ENCODE assay signal across 8 cellular contexts in genomic region chr6:21594427-21595264, GRCh38. TPM values are rescaled to one million over a fixed set of nuclear protein-coding genes. Genes with fewer than 3 reads are reported as not detected.
A peak's percentile ranks its signal among the peaks of the same experiment; 100 is the strongest.
DNase-seq lines count a peak whose midpoint lies in the region; ATAC-seq and TF ChIP-seq lines count a peak whose summit lies in the region.

No MANE protein-coding gene starts in this region.

- DNase-seq in C1 segment of cervical spinal cord (lab: John Stamatoyannopoulos, UW): peak in 13 of 14 donors; percentile 31 to 83 (median 56)
- peak in 22 of 34 experiments; percentile 3 to 35 (median 16) for DNase-seq in T-cell
- DNase-seq in mammary epithelial cell: peak; percentile 60
- peak; percentile 60 for DNase-seq in inferior parietal cortex (ENCODE audit: extremely low spot score)

- H3K4me2 ChIP-seq in mammary epithelial cell (ENCODE audit: insufficient read depth, low read depth, low read length) (peak overlapping the region; percentile 74), skeletal muscle satellite cell (ENCODE audit: low read length) (peak overlapping the region; percentile 91)

- peaks cover 19 to 57% of the 10 kb centered on the region in 2 donors for H3K27me3 Mint-ChIP-seq in T-cell

- H3K4me3 ChIP-seq in mammary epithelial cell (replicated peaks in 1 of 3; ENCODE audit: insufficient read depth in 1 of 3, low read depth in 2 of 3, low read length in 3 of 3) (peak overlapping the region; percentile 85 to 98 (median 97)), skeletal muscle satellite cell (ENCODE audit: low read length) (peak overlapping the region; percentile 95)

- in situ Hi-C loops in mammary epithelial cell (cut with MboI; ENCODE audit: low sequenced_read_pairs in 2 of 2): loop anchor here in 1 of 2 donors (25.0 kb wide), 1 partner anchor 932 kb away; no protein-coding TSS in a partner anchor

- peak overlapping the region; percentile 91 for H2AFZ ChIP-seq in mammary epithelial cell (ENCODE audit: low read depth, low read length)

- intact Hi-C loops in mammary epithelial cell (cut with micrococcal nuclease): loop anchor here (1.0 to 10.0 kb wide), 12 partner anchors 38 to 1850 kb away; no protein-coding TSS in a partner anchor

- no peaks in the 10 kb centered on the region for H3K36me3 Mint-ChIP-seq in T-cell

- H4K20me1 ChIP-seq in mammary epithelial cell (ENCODE audit: insufficient read depth, low read length): no peaks in the 10 kb centered on the region

- H3K4me1 ChIP-seq in mammary epithelial cell (ENCODE audit: insufficient read depth, low read length): peaks cover 20% of the 10 kb centered on the region
- peaks cover 15% of the 10 kb centered on the region for H3K4me1 ChIP-seq in skeletal muscle satellite cell (ENCODE audit: control insufficient read depth, insufficient read depth, low read length)

- 3% methylated on average over 12 of the region's 105 CpGs for WGBS in mammary epithelial cell (ENCODE audit: low coverage, missing lambda C conversion rate)

- H3K27ac Mint-ChIP-seq in T-cell: peak overlapping the region; percentile 52 to 77

- POLR2A ChIA-PET in T-cell (lab: Charles Lee): interaction anchor here in 1 of 2 donors (0.6 to 1.2 kb wide), 3 partner anchors 1018 to 1210 kb away, joined by 3 to 12 read pairs (median 5); partner anchors contain the start of gene CDKAL1

- CTCF ChIA-PET in T-cell (lab: Charles Lee): interaction anchor here (0.6 to 9.8 kb wide), 5 partner anchors 19 to 1279 kb away, joined by 3 to 120 read pairs (median 5); no protein-coding TSS in a partner anchor
- CTCF ChIA-PET in mammary epithelial cell (lab: Charles Lee; ENCODE audit: low non-redundant PET): interaction anchor here (0.7 kb wide), 1 partner anchor 666 kb away, joined by 3 read pairs; no protein-coding TSS in a partner anchor

- peaks cover 56% of the 10 kb centered on the region for H3K79me2 ChIP-seq in mammary epithelial cell (ENCODE audit: insufficient read depth, low read length)

- H3K9me3 Mint-ChIP-seq in T-cell: no peaks in the 10 kb centered on the region

- no TSS peak for BruUV-seq in mammary epithelial cell (replicated peaks; lab: Mats Ljungman, UMichigan)

- H3K9me3 ChIP-seq in mammary epithelial cell (replicated peaks; ENCODE audit: insufficient read depth, low read length): no peaks in the 10 kb centered on the region
- no peaks in the 10 kb centered on the region for H3K9me3 ChIP-seq in skeletal muscle satellite cell (replicated peaks; ENCODE audit: low read length)

- H3K36me3 ChIP-seq in mammary epithelial cell (ENCODE audit: insufficient read depth, low read length) (no peaks in the 10 kb centered on the region), skeletal muscle satellite cell (ENCODE audit: insufficient read depth, low read length) (no peaks in the 10 kb centered on the region)

- peak overlapping the region in 2 of 3 donors; percentile 83 to 87 for H3K4me3 Mint-ChIP-seq in T-cell

- ATAC-seq in GM19025 (IDR thresholded peaks at IDR 0.05; ENCODE audit: low read depth, unreplicated experiment) (peak; percentile 19), HG03432 (IDR thresholded peaks at IDR 0.05; ENCODE audit: unreplicated experiment) (peak; percentile 31), T-cell (replicated peaks in 1 of 4) (peak in 3 of 4 experiments; percentile 21 to 37 (median 33)), HG03469 (IDR thresholded peaks at IDR 0.05; ENCODE audit: unreplicated experiment) (no peak)

- H3K27me3 ChIP-seq in mammary epithelial cell (ENCODE audit: insufficient read depth, low read length) (no peaks in the 10 kb centered on the region), skeletal muscle satellite cell (ENCODE audit: control insufficient read depth, insufficient read depth, low read length) (no peaks in the 10 kb centered on the region)

- H3K27ac ChIP-seq in mammary epithelial cell (ENCODE audit: insufficient read depth, low read depth, low read length): peak overlapping the region; percentile 64

- no peak for TF ChIP-seq CTCF in mammary epithelial cell (conservative IDR thresholded peaks at IDR 0.05 in 1 of 2, IDR thresholded peaks at IDR 0.05 in 1 of 2; ENCODE audit: extremely low read depth in 1 of 2, insufficient read depth in 1 of 2, low read depth in 1 of 2, low read length in 2 of 2)

- dilution Hi-C loops in mammary epithelial cell (cut with HindIII; ENCODE audit: low sequenced_read_pairs): no loop called here

- peak overlapping the region; percentile 88 for H3K9ac ChIP-seq in mammary epithelial cell (ENCODE audit: insufficient read depth, low read length)
- H3K9ac ChIP-seq in skeletal muscle satellite cell (ENCODE audit: low read depth, low read length): peak overlapping the region; percentile 87

- peaks cover 23 to 30% (median 24%) of the 10 kb centered on the region in 3 donors for H3K4me1 Mint-ChIP-seq in T-cell

RNA-seq across cellular contexts. Expression of gene SOX4, which starts 1.1 kb away (rescaled TPM):
- total RNA-seq in T-cell (10 to 100 TPM in 1 of 5 donors, 1 to 10 TPM in 4; 1.5 to 15.8 (median 2.9) TPM), mammary epithelial cell (10 to 100 TPM; 22.3 to 64.8 TPM)
- 6.2 TPM for polyA plus RNA-seq in mammary epithelial cell
- polyA minus RNA-seq in mammary epithelial cell: 9.2 TPM
- 5.9 and 6.8 TPM in 2 replicates for total RNA-seq in skeletal muscle satellite cell (2012; rRNA removed)
